Comparison of ENCODE assay signal across 4 cellular contexts in the genomic region with DNA sequence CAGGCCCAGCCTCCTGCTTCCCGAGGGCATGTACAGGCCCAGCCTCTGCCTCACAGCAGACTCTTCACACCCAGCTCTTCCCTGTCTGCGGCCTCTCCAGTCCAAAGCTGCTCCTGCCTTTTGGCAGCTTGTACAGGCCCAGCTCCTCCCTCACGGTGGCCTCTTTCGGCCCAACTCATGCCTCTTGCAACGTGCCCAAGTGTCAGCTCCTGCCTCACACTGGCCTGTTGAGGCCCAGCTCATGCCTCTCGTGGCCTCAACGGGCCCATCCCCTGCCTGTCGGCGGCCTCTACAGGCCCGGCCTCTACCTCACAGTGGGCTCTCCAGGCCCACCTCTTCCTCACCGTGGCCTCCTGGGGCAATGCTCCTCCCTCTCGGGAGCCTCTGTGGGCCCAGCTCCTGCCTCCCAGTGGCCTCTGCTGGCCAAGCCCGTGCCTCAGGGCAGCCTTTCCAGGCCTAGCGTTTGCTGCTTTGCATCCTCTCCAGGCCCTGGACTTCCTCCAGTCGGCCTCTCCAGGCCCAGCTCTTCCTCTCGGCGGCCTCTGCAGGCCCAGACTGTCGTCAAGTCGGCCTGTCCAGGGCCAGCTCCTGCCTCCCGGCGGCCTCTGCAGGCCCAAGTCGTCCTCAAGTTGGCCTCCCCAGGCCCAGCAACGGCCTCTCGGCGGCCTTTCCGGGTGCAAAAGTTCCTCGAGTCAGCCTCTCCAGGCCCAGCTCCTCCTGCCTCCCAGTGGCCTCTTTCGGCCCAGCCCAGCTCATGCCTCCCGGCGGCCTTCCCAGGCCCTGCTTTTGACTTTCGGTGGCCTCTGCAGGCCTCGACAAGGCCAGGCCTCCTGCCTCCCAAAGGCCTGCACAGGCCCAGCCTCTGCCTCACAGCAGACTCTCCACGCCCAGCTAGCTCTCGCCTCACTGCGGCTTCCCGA. TPM values are rescaled to one million over a fixed set of nuclear protein-coding genes. Genes with fewer than 3 reads are reported as not detected.
"Had no signal": no experiment of that assay in that cellular context is flagged by ENCODE, and none has a peak within 500 bp of the region (broad histone marks: within the 10 kb centered on the region; RNA-seq: fewer than 3 reads in every experiment).

No MANE protein-coding gene starts in this region.

RNA-seq across cellular contexts. Expression of gene WNT3A, which starts 36.5 kb away (rescaled TPM):
- total RNA-seq: LHCN-M2, Peyer's patch, Right ventricle myocardium superior, SJSA1 had no signal
